Comparison of ENCODE assay signal across 9 cellular contexts in genomic region chr16:74605332-74605731, GRCh38. TPM values are rescaled to one million over a fixed set of nuclear protein-coding genes. Genes with fewer than 3 reads are reported as not detected.
DNase-seq lines count a peak whose midpoint lies in the region; ATAC-seq and TF ChIP-seq lines count a peak whose summit lies in the region.
"Had no signal": no experiment of that assay in that cellular context is flagged by ENCODE, and none has a peak within 500 bp of the region (broad histone marks: within the 10 kb centered on the region; RNA-seq: fewer than 3 reads in every experiment).

No MANE protein-coding gene starts in this region.

- no peak for DNase-seq in activated T-cell treated with anti-CD3 and anti-CD28 coated beads, Interleukin-2, amount 50 U/mL, for 24 hours
- DNase-seq in activated T-cell treated with anti-CD3 and anti-CD28 coated beads, Interleukin-2, amount 50 U/mL, for 48 hours, result no peak
- peak; percentile 28 for DNase-seq in adipocyte (ENCODE audit: low read depth)
- DNase-seq in left lung, result no peak
- DNase-seq in thoracic aorta (ENCODE audit: low spot score), result no peak
- no peak for DNase-seq in erythroblast (lab: John Stamatoyannopoulos, UW)
- no peak for DNase-seq in RWPE1 (ENCODE audit: low spot score)
- DNase-seq in HK-2 (ENCODE audit: unreplicated experiment), result no peak
- DNase-seq: NCI-H345 had no signal

- CTCF ChIA-PET in RWPE1 (lab: Yijun Ruan, JAX), result interaction anchor here (1.0 kb wide), 1 partner anchor 11 kb away, joined by 3 read pairs; no protein-coding TSS in a partner anchor

- ATAC-seq in left lung (no peak), thoracic aorta (ENCODE audit: insufficient number of reproducible peaks, low FRiP score, low read depth) (no peak)

- TF ChIP-seq CTCF in left lung (IDR thresholded peaks at IDR 0.05), result no peak
- no peak for TF ChIP-seq CTCF in thoracic aorta (IDR thresholded peaks at IDR 0.05)
- TF ChIP-seq CTCF in RWPE1 (conservative IDR thresholded peaks at IDR 0.05; ENCODE audit: low read depth), result no peak

- H3K4me3 ChIP-seq in adipocyte (ENCODE audit: low read length) (peak overlapping the region; percentile 86), left lung (peak overlapping the region; percentile 95 to 97), thoracic aorta (peak overlapping the region; percentile 96)

- H3K4me3 Mint-ChIP-seq in activated T-cell treated with anti-CD3 and anti-CD28 coated beads, Interleukin-2, amount 50 U/mL, for 24 hours, result peak overlapping the region; percentile 91

- no peak for TF ChIP-seq POLR2A in erythroblast (IDR thresholded peaks at IDR 0.05; ENCODE audit: low read length)

- H3K4me1 Mint-ChIP-seq in activated T-cell treated with anti-CD3 and anti-CD28 coated beads, Interleukin-2, amount 50 U/mL, for 24 hours (ENCODE audit: low read depth), result peaks cover 71% of the 10 kb centered on the region

- H3K27ac ChIP-seq in left lung (no peak overlapping the region), thoracic aorta (peak overlapping the region in 1 of 2 donors; percentile 96), RWPE1 (no peak overlapping the region)

- POLR2A ChIA-PET in RWPE1 (lab: Yijun Ruan, JAX; ENCODE audit: low non-redundant PET), result no interaction called here

- no peaks in the 10 kb centered on the region for H3K9me3 ChIP-seq in adipocyte (ENCODE audit: control insufficient read depth, low read length)
- H3K9me3 ChIP-seq in left lung, result no peaks in the 10 kb centered on the region
- no peaks in the 10 kb centered on the region for H3K9me3 ChIP-seq in thoracic aorta

- no peaks in the 10 kb centered on the region for H3K9me3 Mint-ChIP-seq in activated T-cell treated with anti-CD3 and anti-CD28 coated beads, Interleukin-2, amount 50 U/mL, for 24 hours

- H3K4me1 ChIP-seq in adipocyte (ENCODE audit: control insufficient read depth, insufficient read depth, low read length) (peaks cover 38% of the 10 kb centered on the region), left lung (peaks cover 28 to 65% of the 10 kb centered on the region in 2 donors), thoracic aorta (ENCODE audit: control insufficient read depth in 1 of 2, low read depth in 2 of 2) (peaks cover 32 to 53% of the 10 kb centered on the region in 2 donors)

- peak overlapping the region; percentile 94 for H3K9ac ChIP-seq in adipocyte (ENCODE audit: low read length)

- peaks cover 20% of the 10 kb centered on the region for H3K36me3 Mint-ChIP-seq in activated T-cell treated with anti-CD3 and anti-CD28 coated beads, Interleukin-2, amount 50 U/mL, for 24 hours (ENCODE audit: low read depth)

- H3K36me3 ChIP-seq in adipocyte (ENCODE audit: control insufficient read depth, insufficient read depth, low read length, severe bottlenecking), result no peaks in the 10 kb centered on the region
- no peaks in the 10 kb centered on the region for H3K36me3 ChIP-seq in left lung
- no peaks in the 10 kb centered on the region for H3K36me3 ChIP-seq in thoracic aorta

- no peaks in the 10 kb centered on the region for H3K27me3 Mint-ChIP-seq in activated T-cell treated with anti-CD3 and anti-CD28 coated beads, Interleukin-2, amount 50 U/mL, for 24 hours

- peak overlapping the region; percentile 96 for H3K27ac Mint-ChIP-seq in activated T-cell treated with anti-CD3 and anti-CD28 coated beads, Interleukin-2, amount 50 U/mL, for 24 hours

- intact Hi-C loops in left lung (cut with DNase I), result no loop called here

- H3K27me3 ChIP-seq in adipocyte (replicated peaks; ENCODE audit: control insufficient read depth, insufficient read depth, low read length) (no peaks in the 10 kb centered on the region), left lung (no peaks in the 10 kb centered on the region), thoracic aorta (replicated peaks; ENCODE audit: insufficient read depth) (no peaks in the 10 kb centered on the region)

RNA-seq across cellular contexts. Expression of gene GLG1, which starts 1.6 kb away (rescaled TPM):
- total RNA-seq in left lung (100 to 1,000 TPM; 116 to 132 TPM), thoracic aorta (100 to 1,000 TPM; 202 to 218 TPM)
